ENCODE assay signal across 8 cellular contexts in genomic region chr12:12032260-12032761, GRCh38. TPM values are rescaled to one million over a fixed set of nuclear protein-coding genes. Genes with fewer than 3 reads are reported as not detected.
A peak's percentile ranks its signal among the peaks of the same experiment; 100 is the strongest.
DNase-seq lines count a peak whose midpoint lies in the region; ATAC-seq and TF ChIP-seq lines count a peak whose summit lies in the region.
"Had no signal": no experiment of that assay in that cellular context is flagged by ENCODE, and none has a peak within 500 bp of the region (broad histone marks: within the 10 kb centered on the region; RNA-seq: fewer than 3 reads in every experiment).

No MANE protein-coding gene starts in this region.

- BruUV-seq in PC-9 (replicated peaks; lab: Mats Ljungman, UMichigan): no TSS peak

- no peak overlapping the region for H2BK5ac ChIP-seq in H9 (ENCODE audit: insufficient read length, low read length)

- H4K91ac ChIP-seq in H9 (ENCODE audit: insufficient read length, low read depth, low read length): no peak overlapping the region

- H2BK20ac ChIP-seq in H9 (ENCODE audit: low read depth, low read length, poor library complexity, severe bottlenecking): no peak overlapping the region

- H3K23me2 ChIP-seq in H9 (ENCODE audit: insufficient read length, low read depth, low read length, poor library complexity, severe bottlenecking): peaks cover 4% of the 10 kb centered on the region

- H3F3A ChIP-seq in PC-9 (ENCODE audit: insufficient read depth, low read depth): no peaks in the 10 kb centered on the region

- H4K5ac ChIP-seq in H9 (ENCODE audit: insufficient read length, low read depth, low read length): no peak overlapping the region

- H3K9me2 ChIP-seq in PC-9 (ENCODE audit: insufficient read depth): no peaks in the 10 kb centered on the region

- H3K79me2 ChIP-seq in PC-9 (ENCODE audit: low read depth) (no peaks in the 10 kb centered on the region), H9 (ENCODE audit: insufficient read depth, low read length) (no peaks in the 10 kb centered on the region)

- TF ChIP-seq POLR2A in esophagus squamous epithelium (IDR thresholded peaks at IDR 0.05): no peak

- peak; percentile 21 for ATAC-seq in GM18867 (IDR thresholded peaks at IDR 0.05; ENCODE audit: unreplicated experiment)

- no peak overlapping the region for H3K14ac ChIP-seq in H9 (ENCODE audit: insufficient read depth, low read length)

- H3T11ph ChIP-seq in H9 (ENCODE audit: low read length): no peak overlapping the region

- H3K9me3 ChIP-seq in PC-9 (ENCODE audit: insufficient read depth, low read depth) (no peaks in the 10 kb centered on the region), esophagus squamous epithelium (no peaks in the 10 kb centered on the region), H9 (ENCODE audit: control insufficient read depth, low read depth, low read length) (no peaks in the 10 kb centered on the region)

- H3K27me3 ChIP-seq in PC-9 (ENCODE audit: insufficient read depth, low read depth) (no peaks in the 10 kb centered on the region), esophagus squamous epithelium (no peaks in the 10 kb centered on the region), H9 (ENCODE audit: insufficient read depth, low read length) (no peaks in the 10 kb centered on the region)

- H3K4me3 ChIP-seq in PC-9 (no peak overlapping the region), esophagus squamous epithelium (peak overlapping the region; percentile 3 to 64 (median 42))

- peak overlapping the region in 1 of 3 experiments; percentile 26; a peak in 1 of 7 replicates for H3K27ac Mint-ChIP-seq in H9

- H3K27me3 Mint-ChIP-seq in H9 (ENCODE audit: low read depth): peaks cover 5% of the 10 kb centered on the region

- POLR2A ChIA-PET in PC-9 (lab: Charles Lee; ENCODE audit: unreplicated experiment): interaction anchor here (0.6 to 2.2 kb wide), 3 partner anchors 23 to 452 kb away, joined by 4 to 11 read pairs (median 5); no protein-coding TSS in a partner anchor

- H2AK5ac ChIP-seq in H9 (ENCODE audit: insufficient read length, low read length): no peak overlapping the region

- no peak overlapping the region for H2BK12ac ChIP-seq in H9 (ENCODE audit: insufficient read length, low read depth, low read length)

- DNase-seq in PC-9: no peak
- DNase-seq in esophagus squamous epithelium (lab: John Stamatoyannopoulos, UW): no peak
- peak; percentile 14 for DNase-seq in stimulated activated CD4-positive, alpha-beta T cell treated with anti-CD3 and anti-CD28 coated beads, Interleukin-4, amount 100 ng/mL, for 24 hours
- DNase-seq in ecto neural progenitor cell (ENCODE audit: low spot score): no peak
- DNase-seq in H9: no peak
- DNase-seq in NCI-H2171 (lab: John Stamatoyannopoulos, UW): no peak
- DNase-seq: NCI-H446 treated with DMSO at 0.1 percent for 48 hours had no signal

- 29 to 39% methylated on average over 5 to 12 of the region's 12 CpGs for WGBS in esophagus squamous epithelium, 2 donors
- no CpG with 5 or more reads among the region's 12 CpGs for WGBS in H9 (ENCODE audit: extremely low coverage, insufficient read length, low lambda C conversion rate)

- H2BK120ac ChIP-seq in H9 (ENCODE audit: low read depth, low read length, poor library complexity, severe bottlenecking): no peak overlapping the region

- H3K4me1 Mint-ChIP-seq in H9: peaks cover 7 to 8% of the 10 kb centered on the region in 2 experiments

- H3K27ac ChIP-seq in PC-9 (no peak overlapping the region), esophagus squamous epithelium (peak overlapping the region; percentile 36 to 77 (median 74)), H9 (ENCODE audit: insufficient read length, low read depth, low read length) (no peak overlapping the region)

- no peak overlapping the region for H3K56ac ChIP-seq in H9 (ENCODE audit: insufficient read length, low read depth, low read length)

- TF ChIP-seq CTCF in PC-9 (conservative IDR thresholded peaks at IDR 0.05): no peak
- no peak for TF ChIP-seq CTCF in esophagus squamous epithelium (IDR thresholded peaks at IDR 0.05)
- TF ChIP-seq CTCF in H9 (conservative IDR thresholded peaks at IDR 0.05): no peak

- no peak overlapping the region for H4K8ac ChIP-seq in H9 (replicated peaks; ENCODE audit: insufficient read length, low read depth, low read length)

- H3K23ac ChIP-seq in H9 (ENCODE audit: insufficient read length, low read depth, low read length): no peak overlapping the region

- no peaks in the 10 kb centered on the region; a peak in 3 of 7 replicates for H3K36me3 Mint-ChIP-seq in H9 (ENCODE audit: insufficient read depth in 1 of 3, low read depth in 3 of 3)

- no peaks in the 10 kb centered on the region for H4K20me1 ChIP-seq in PC-9 (ENCODE audit: insufficient read depth)
- no peaks in the 10 kb centered on the region for H4K20me1 ChIP-seq in H9 (ENCODE audit: control insufficient read depth, insufficient read depth, insufficient read length)

- H3K9ac ChIP-seq in H9 (ENCODE audit: extremely low read depth, insufficient read length, low read length): no peak overlapping the region

- no peak overlapping the region for H3K4me3 Mint-ChIP-seq in H9

- H3K4me1 ChIP-seq in PC-9 (replicated peaks; ENCODE audit: insufficient read depth) (peaks cover 7% of the 10 kb centered on the region), esophagus squamous epithelium (peaks cover 11 to 23% (median 11%) of the 10 kb centered on the region in 3 donors), H9 (ENCODE audit: insufficient read depth, low read length) (peaks cover 2% of the 10 kb centered on the region; the same call in 1 of the 2 replicates)

- H3K9me3 Mint-ChIP-seq in H9: peaks cover 2 to 10% of the 10 kb centered on the region in 2 experiments; a peak in 2 of 5 replicates

- H2BK15ac ChIP-seq in H9 (ENCODE audit: low read depth, low read length): no peak overlapping the region

- no peak overlapping the region for H3K4ac ChIP-seq in H9 (ENCODE audit: low read depth, low read length)

- peak overlapping the region; percentile 74; the same call in 1 of the 2 replicates for H3K4me2 ChIP-seq in PC-9
- H3K4me2 ChIP-seq in H9 (ENCODE audit: insufficient read depth, insufficient read length, low read length): no peak overlapping the region

- intact Hi-C loops in PC-9 (cut with micrococcal nuclease; ENCODE audit: unreplicated experiment): loop anchor here (2.0 to 5.0 kb wide), 8 partner anchors 74 to 545 kb away; no protein-coding TSS in a partner anchor
- intact Hi-C loops in esophagus squamous epithelium (cut with DNase I): loop anchor here (5.0 to 10.0 kb wide), 2 partner anchors 450 to 478 kb away; no protein-coding TSS in a partner anchor

- H3K79me1 ChIP-seq in H9 (ENCODE audit: insufficient read depth, low read depth, low read length, poor library complexity, severe bottlenecking): no peaks in the 10 kb centered on the region

- H3K18ac ChIP-seq in H9 (ENCODE audit: insufficient read length, low read depth, low read length): no peak overlapping the region

- no peak overlapping the region for H2AFZ ChIP-seq in PC-9
- H2AFZ ChIP-seq in H9 (ENCODE audit: low read length): no peak overlapping the region

- H3K36me3 ChIP-seq in PC-9 (ENCODE audit: low read depth) (no peaks in the 10 kb centered on the region), esophagus squamous epithelium (no peaks in the 10 kb centered on the region)

- CTCF ChIA-PET in PC-9 (lab: Charles Lee): interaction anchor here (0.6 to 2.9 kb wide), 10 partner anchors 22 to 705 kb away, joined by 3 to 33 read pairs (median 6); partner anchors contain the start of gene BORCS5

RNA-seq across cellular contexts. Expression of gene BCL2L14, which starts 38.4 kb away (rescaled TPM):
- total RNA-seq in PC-9 (2021) (4.8 and 6.0 TPM in 2 replicates), esophagus squamous epithelium (1 to 10 TPM in 1 of 4 donors, not detected in 3; 1.6 TPM), H9 (2021) (0.28 and 0.42 TPM in 2 replicates)

Comparison
In these comparisons a context has a peak if more than half of its experiments do, and no peak if none do; other contexts are left out.
1. H3K27ac ChIP-seq: peak in esophagus squamous epithelium (4 of 4); none in PC-9 (single experiment) and H9 (single experiment).